20 cellular contexts compared by ENCODE assay signal in the genomic region with DNA sequence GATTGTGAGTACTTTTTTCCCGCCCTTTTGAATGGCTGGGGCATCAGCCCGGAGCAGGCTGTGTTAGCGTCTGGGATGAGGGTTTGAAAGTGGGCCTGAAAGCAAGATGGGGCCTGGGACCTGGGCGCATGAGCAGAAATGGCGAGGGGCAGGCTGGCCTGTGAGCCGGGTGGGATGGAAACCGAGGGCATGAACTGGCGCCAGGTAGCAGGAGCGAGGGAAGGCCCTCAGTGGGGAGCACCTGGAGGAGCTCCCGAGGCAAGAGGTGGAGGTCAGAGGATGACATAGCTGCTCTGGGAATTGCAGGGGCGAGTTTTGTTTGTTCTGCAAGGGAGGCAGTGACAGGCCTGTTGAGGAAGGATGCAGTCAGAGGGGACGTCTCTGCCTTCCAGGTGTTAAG.
DNase-seq lines count a peak whose midpoint lies in the region; ATAC-seq lines count a peak whose summit lies in the region.
"Had no signal": no experiment of that assay in that cellular context is flagged by ENCODE, and none has a peak within 500 bp of the region (broad histone marks: within the 10 kb centered on the region; RNA-seq: fewer than 3 reads in every experiment).

No MANE protein-coding gene starts in this region.

- no peaks in the 10 kb centered on the region for H3K36me3 Mint-ChIP-seq in activated CD8-positive, alpha-beta memory T cell treated with anti-CD3 and anti-CD28 coated beads, Interleukin-2, amount 10 ng/mL, durations not matched to agents 7 days and 5 days
- no peaks in the 10 kb centered on the region for H3K36me3 Mint-ChIP-seq in central memory CD8-positive, alpha-beta T cell (ENCODE audit: insufficient read depth)
- no peaks in the 10 kb centered on the region for H3K36me3 Mint-ChIP-seq in activated naive CD8-positive, alpha-beta T cell treated with anti-CD3 and anti-CD28 coated beads, Interleukin-2, amount 50 U/mL, for 24 hours (ENCODE audit: low read depth)

- H3K4me1 Mint-ChIP-seq in activated CD8-positive, alpha-beta memory T cell treated with anti-CD3 and anti-CD28 coated beads, Interleukin-2, amount 10 ng/mL, durations not matched to agents 7 days and 5 days, result no peaks in the 10 kb centered on the region
- H3K4me1 Mint-ChIP-seq in central memory CD8-positive, alpha-beta T cell, result peaks cover 23% of the 10 kb centered on the region
- H3K4me1 Mint-ChIP-seq in activated naive CD8-positive, alpha-beta T cell treated with anti-CD3 and anti-CD28 coated beads, Interleukin-2, amount 50 U/mL, for 24 hours, result peaks cover 9% of the 10 kb centered on the region

- H3K4me2 ChIP-seq in neuronal stem cell (ENCODE audit: insufficient read depth, low read length, poor library complexity, severe bottlenecking), result no peak overlapping the region
- H3K4me2 ChIP-seq: SK-N-SH had no signal

- H3K9ac ChIP-seq in neuronal stem cell (ENCODE audit: low read depth, low read length, poor library complexity), result peak overlapping the region; percentile 67
- H3K9ac ChIP-seq: GM23248, SK-N-SH had no signal

- no peaks in the 10 kb centered on the region for H3K9me3 Mint-ChIP-seq in activated CD8-positive, alpha-beta memory T cell treated with anti-CD3 and anti-CD28 coated beads, Interleukin-2, amount 10 ng/mL, durations not matched to agents 7 days and 5 days (ENCODE audit: low read depth)
- H3K9me3 Mint-ChIP-seq in central memory CD8-positive, alpha-beta T cell, result no peaks in the 10 kb centered on the region
- no peaks in the 10 kb centered on the region for H3K9me3 Mint-ChIP-seq in activated naive CD8-positive, alpha-beta T cell treated with anti-CD3 and anti-CD28 coated beads, Interleukin-2, amount 50 U/mL, for 24 hours

- H4K91ac ChIP-seq in neuronal stem cell (ENCODE audit: low read depth, low read length, poor library complexity), result no peak overlapping the region

- no peak overlapping the region for H3K4me3 ChIP-seq in neuronal stem cell (ENCODE audit: low read length in 2 of 2)
- H3K4me3 ChIP-seq: GM23248 had no signal

- peaks cover 12% of the 10 kb centered on the region for H3K79me1 ChIP-seq in neuronal stem cell (ENCODE audit: low read depth, low read length)

- CTCF ChIA-PET in activated CD8-positive, alpha-beta memory T cell treated with anti-CD3 and anti-CD28 coated beads, Interleukin-2, amount 10 ng/mL, durations not matched to agents 7 days and 5 days (lab: Charles Lee), result no interaction called here

- H2AFZ ChIP-seq in neuronal stem cell (ENCODE audit: low read length), result no peak overlapping the region
- H2AFZ ChIP-seq: GM23248 had no signal

- no peak overlapping the region for H3K27ac ChIP-seq in neuronal stem cell (replicated peaks; ENCODE audit: low read length)
- H3K27ac ChIP-seq: GM23248 had no signal

- no peak overlapping the region for H2BK15ac ChIP-seq in neuronal stem cell (ENCODE audit: low read length)

- H2BK12ac ChIP-seq in neuronal stem cell (ENCODE audit: low read length), result no peak overlapping the region

- H3K14ac ChIP-seq in neuronal stem cell (ENCODE audit: low read length), result no peak overlapping the region

- H4K8ac ChIP-seq in neuronal stem cell (ENCODE audit: low read depth, low read length), result no peak overlapping the region

- peak overlapping the region; percentile 24 for H3K18ac ChIP-seq in neuronal stem cell (ENCODE audit: low read length)

- no peak for ATAC-seq in activated CD8-positive, alpha-beta memory T cell treated with anti-CD3 and anti-CD28 coated beads, Interleukin-2, amount 10 ng/mL, durations not matched to agents 7 days and 5 days
- ATAC-seq in central memory CD8-positive, alpha-beta T cell (replicated peaks; ENCODE audit: extremely low read depth, poor library complexity, severe bottlenecking), result no peak
- ATAC-seq in activated naive CD8-positive, alpha-beta T cell treated with anti-CD3 and anti-CD28 coated beads, Interleukin-2, amount 50 U/mL, for 24 hours, result no peak
- ATAC-seq in HG03175 (IDR thresholded peaks at IDR 0.05; ENCODE audit: unreplicated experiment), result no peak
- ATAC-seq: Panc1 had no signal

- H2BK5ac ChIP-seq in neuronal stem cell (ENCODE audit: low read length), result no peak overlapping the region

- H3K27me3 ChIP-seq in neuronal stem cell (ENCODE audit: control insufficient read depth in 3 of 3, insufficient read depth in 3 of 3, low read depth in 1 of 3, low read length in 3 of 3), result peaks cover 0 to 2% (median 0%) of the 10 kb centered on the region in 3 experiments

- H3K4me3 Mint-ChIP-seq in activated CD8-positive, alpha-beta memory T cell treated with anti-CD3 and anti-CD28 coated beads, Interleukin-2, amount 10 ng/mL, durations not matched to agents 7 days and 5 days, result no peak overlapping the region
- H3K4me3 Mint-ChIP-seq in central memory CD8-positive, alpha-beta T cell, result no peak overlapping the region
- no peak overlapping the region for H3K4me3 Mint-ChIP-seq in activated naive CD8-positive, alpha-beta T cell treated with anti-CD3 and anti-CD28 coated beads, Interleukin-2, amount 50 U/mL, for 24 hours

- peaks cover 3 to 15% of the 10 kb centered on the region in 2 donors for H3K9me3 ChIP-seq in neuronal stem cell (replicated peaks in 1 of 2; ENCODE audit: control insufficient read depth in 2 of 2, insufficient read depth in 1 of 2, low read depth in 1 of 2, low read length in 2 of 2)
- H3K9me3 ChIP-seq: SK-N-SH had no signal

- H3K4ac ChIP-seq in neuronal stem cell (ENCODE audit: low read length), result no peak overlapping the region

- peaks cover 0 to 4% of the 10 kb centered on the region in 2 donors for H3K36me3 ChIP-seq in neuronal stem cell (replicated peaks in 1 of 2; ENCODE audit: control insufficient read depth in 2 of 2, insufficient read depth in 2 of 2, low read length in 2 of 2)

- no peak overlapping the region for H3K27ac Mint-ChIP-seq in activated CD8-positive, alpha-beta memory T cell treated with anti-CD3 and anti-CD28 coated beads, Interleukin-2, amount 10 ng/mL, durations not matched to agents 7 days and 5 days
- peak overlapping the region; percentile 44 for H3K27ac Mint-ChIP-seq in central memory CD8-positive, alpha-beta T cell (ENCODE audit: low read depth)
- no peak overlapping the region for H3K27ac Mint-ChIP-seq in activated naive CD8-positive, alpha-beta T cell treated with anti-CD3 and anti-CD28 coated beads, Interleukin-2, amount 50 U/mL, for 24 hours

- H3K23ac ChIP-seq in neuronal stem cell (ENCODE audit: low read depth, low read length, poor library complexity), result peak overlapping the region; percentile 1

- peaks cover 0 to 8% of the 10 kb centered on the region in 2 donors for H3K4me1 ChIP-seq in neuronal stem cell (ENCODE audit: control insufficient read depth in 2 of 2, insufficient read depth in 1 of 2, low read depth in 1 of 2, low read length in 2 of 2)

- H3K27me3 Mint-ChIP-seq in activated CD8-positive, alpha-beta memory T cell treated with anti-CD3 and anti-CD28 coated beads, Interleukin-2, amount 10 ng/mL, durations not matched to agents 7 days and 5 days, result peaks cover 17% of the 10 kb centered on the region
- H3K27me3 Mint-ChIP-seq in central memory CD8-positive, alpha-beta T cell, result no peaks in the 10 kb centered on the region
- H3K27me3 Mint-ChIP-seq in activated naive CD8-positive, alpha-beta T cell treated with anti-CD3 and anti-CD28 coated beads, Interleukin-2, amount 50 U/mL, for 24 hours, result no peaks in the 10 kb centered on the region

- DNase-seq in activated CD8-positive, alpha-beta memory T cell treated with anti-CD3 and anti-CD28 coated beads, Interleukin-2, amount 10 ng/mL, durations not matched to agents 7 days and 5 days, result peak; percentile 30
- DNase-seq in activated CD8-positive, alpha-beta memory T cell treated with anti-CD3 and anti-CD28 coated beads, Interleukin-2, amount 50 U/mL, for 48 hours, result no peak
- DNase-seq in central memory CD8-positive, alpha-beta T cell (ENCODE audit: low spot score in 2 of 2), result no peak
- DNase-seq in neuronal stem cell (ENCODE audit: low spot score), result no peak
- no peak for DNase-seq in activated naive CD8-positive, alpha-beta T cell treated with anti-CD3 and anti-CD28 coated beads, Interleukin-2, amount 50 U/mL, for 24 hours
- DNase-seq in AG08396 (ENCODE audit: low spot score), result no peak
- DNase-seq: DMS79, GM23248, HCEC 1CT, KG1, NCI-H1092, NCI-H1436, NCI-H1930, NCI-H226, NCI-H524, NCI-H774, SIG-M5, SK-N-SH had no signal

- H2BK120ac ChIP-seq in neuronal stem cell (ENCODE audit: low read depth, low read length), result no peak overlapping the region

- H2AK5ac ChIP-seq in neuronal stem cell (ENCODE audit: low read depth, low read length), result no peak overlapping the region

- whole genome bisulfite sequencing in neuronal stem cell (ENCODE audit: extremely low coverage in 2 of 2, insufficient read length in 2 of 2, insufficient replicate concordance in 1 of 2), 2 donors, result no CpG with 5 or more reads among the region's 12 CpGs
